33 cellular contexts compared by ENCODE assay signal in the genomic region with DNA sequence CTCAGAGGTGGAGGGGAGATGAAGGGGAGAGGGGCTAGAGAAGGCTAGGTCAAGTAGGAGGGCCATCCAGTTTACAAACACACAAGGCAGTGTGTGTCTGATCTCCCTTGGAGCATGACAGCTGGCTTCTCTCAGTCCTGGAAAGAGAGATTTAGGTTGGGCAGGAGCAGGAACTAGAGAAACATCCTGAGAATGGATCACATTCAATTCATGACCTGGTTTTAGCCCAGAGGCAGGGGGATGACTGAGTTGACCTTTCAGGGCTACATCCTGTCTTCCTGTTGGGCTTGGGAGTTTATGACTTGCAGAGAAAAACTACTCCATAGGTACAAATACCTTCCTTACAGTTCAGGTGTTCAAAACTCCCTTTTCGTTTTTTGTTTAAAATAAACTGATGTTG.
"Had no signal": no experiment of that assay in that cellular context is flagged by ENCODE, and none has a peak within 500 bp of the region (broad histone marks: within the 10 kb centered on the region; RNA-seq: fewer than 3 reads in every experiment).

No MANE protein-coding gene starts in this region.

- H3K9me3 Mint-ChIP-seq: activated CD4-positive, alpha-beta T cell treated with anti-CD3 and anti-CD28 coated beads, Interleukin-2, amount 10 ng/mL, durations not matched to agents 24 days and 14 days; activated T-helper 2 cell treated with anti-CD3 and anti-CD28 coated beads, Interferon-gamma antibody, Interleukin-2, Interleukin-4, amounts not matched to agents 10 μg/mL and 5 μg/mL and 100 μg/mL, durations not matched to agents 14 hours and 24 hours and 36 hours; central memory CD8-positive, alpha-beta T cell had no signal

- DNase-seq: activated CD4-positive, alpha-beta T cell treated with anti-CD3 and anti-CD28 coated beads, Interleukin-2, amount 10 ng/mL, durations not matched to agents 24 days and 14 days; activated CD4-positive, alpha-beta T cell treated with anti-CD3 and anti-CD28 coated beads, Interleukin-2, amount 50 U/mL, for 4 hours; activated CD8-positive, alpha-beta T cell treated with anti-CD3 and anti-CD28 coated beads, Interleukin-2, amount 10 ng/mL, durations not matched to agents 7 days and 5 days; activated gamma-delta T cell; activated naive CD4-positive, alpha-beta T cell treated with Interleukin-2 at 50 U/mL for 16 hours; activated naive CD8-positive, alpha-beta T cell treated with anti-CD3 and anti-CD28 coated beads, Interleukin-2, amount 10 ng/mL, durations not matched to agents 7 days and 5 days; activated T-cell treated with anti-CD3 and anti-CD28 coated beads, Interleukin-2, amount 50 U/mL, for 24 hours; amygdala; Karpas-422; NCI-H1105; NCI-H1436; NCI-H1694; NCI-H1930; NCI-H2081 treated with DMSO at 0.1 percent for 48 hours; NCI-H226; NCI-H446 treated with DMSO at 0.1 percent for 48 hours; NCI-H69; NK-92 treated with Interleukin-12 subunit alpha and Interleukin-12 subunit beta, amount 100 ng/mL, for 24 hours; PC-3; Peyer's patch; RPMI8226; SHP77 treated with DMSO at 0.1 percent for 48 hours; SK-N-SH; T-helper 1 cell; T-helper 2 cell; T-helper 9 cell; WERI-Rb-1 had no signal

- H3K4me3 Mint-ChIP-seq: activated CD4-positive, alpha-beta T cell treated with anti-CD3 and anti-CD28 coated beads, Interleukin-2, amount 10 ng/mL, durations not matched to agents 24 days and 14 days; activated CD8-positive, alpha-beta T cell treated with anti-CD3 and anti-CD28 coated beads, Interleukin-2, amount 10 ng/mL, durations not matched to agents 7 days and 5 days; activated naive CD4-positive, alpha-beta T cell treated with anti-CD3 and anti-CD28 coated beads, Interleukin-2, amount 50 U/mL, for 24 hours; activated naive CD8-positive, alpha-beta T cell treated with anti-CD3 and anti-CD28 coated beads, Interleukin-2, amount 10 ng/mL, durations not matched to agents 7 days and 5 days; activated T-cell treated with anti-CD3 and anti-CD28 coated beads, Interleukin-2, amount 50 U/mL, for 24 hours; central memory CD8-positive, alpha-beta T cell had no signal

- H3K4me1 ChIP-seq: ascending aorta, Peyer's patch, SJSA1 had no signal

- H3K36me3 Mint-ChIP-seq: activated naive CD4-positive, alpha-beta T cell treated with anti-CD3 and anti-CD28 coated beads, Interleukin-2, amount 50 U/mL, for 24 hours; activated naive CD8-positive, alpha-beta T cell treated with anti-CD3 and anti-CD28 coated beads, Interleukin-2, amount 10 ng/mL, durations not matched to agents 7 days and 5 days had no signal

- H3K4me1 Mint-ChIP-seq: activated CD4-positive, alpha-beta T cell treated with anti-CD3 and anti-CD28 coated beads, Interleukin-2, amount 10 ng/mL, durations not matched to agents 24 days and 14 days; activated naive CD4-positive, alpha-beta T cell treated with anti-CD3 and anti-CD28 coated beads, Interleukin-2, amount 50 U/mL, for 24 hours; activated naive CD8-positive, alpha-beta T cell treated with anti-CD3 and anti-CD28 coated beads, Interleukin-2, amount 10 ng/mL, durations not matched to agents 7 days and 5 days; central memory CD8-positive, alpha-beta T cell had no signal

- H3K9me3 ChIP-seq: Peyer's patch, SJSA1, SK-N-SH had no signal

- H3K4me2 ChIP-seq: SK-N-SH had no signal

- H3K4me3 ChIP-seq: ascending aorta, cardiac muscle cell, Peyer's patch, SJSA1 had no signal

- H3K27ac ChIP-seq: ascending aorta, cardiac muscle cell, Peyer's patch, SJSA1, WERI-Rb-1 had no signal

- ATAC-seq: activated CD8-positive, alpha-beta T cell treated with anti-CD3 and anti-CD28 coated beads, Interleukin-2, amount 10 ng/mL, durations not matched to agents 7 days and 5 days; PC-3 had no signal

- H3K27ac Mint-ChIP-seq: activated CD4-positive, alpha-beta T cell treated with anti-CD3 and anti-CD28 coated beads, Interleukin-2, amount 10 ng/mL, durations not matched to agents 24 days and 14 days; activated CD8-positive, alpha-beta T cell treated with anti-CD3 and anti-CD28 coated beads, Interleukin-2, amount 10 ng/mL, durations not matched to agents 7 days and 5 days; activated naive CD4-positive, alpha-beta T cell treated with anti-CD3 and anti-CD28 coated beads, Interleukin-2, amount 50 U/mL, for 24 hours; activated naive CD8-positive, alpha-beta T cell treated with anti-CD3 and anti-CD28 coated beads, Interleukin-2, amount 10 ng/mL, durations not matched to agents 7 days and 5 days; activated T-cell treated with anti-CD3 and anti-CD28 coated beads, Interleukin-2, amount 50 U/mL, for 24 hours; activated T-helper 2 cell treated with anti-CD3 and anti-CD28 coated beads, Interferon-gamma antibody, Interleukin-2, Interleukin-4, amounts not matched to agents 10 μg/mL and 5 μg/mL and 100 μg/mL, durations not matched to agents 14 hours and 24 hours and 36 hours had no signal

- H3K27me3 ChIP-seq: ascending aorta, Peyer's patch had no signal

- H3K9ac ChIP-seq: SK-N-SH had no signal

- H3K36me3 ChIP-seq: ascending aorta, cardiac muscle cell, Peyer's patch, SJSA1, WERI-Rb-1 had no signal
